Comparison of ENCODE assay signal across 8 cellular contexts in the genomic region with DNA sequence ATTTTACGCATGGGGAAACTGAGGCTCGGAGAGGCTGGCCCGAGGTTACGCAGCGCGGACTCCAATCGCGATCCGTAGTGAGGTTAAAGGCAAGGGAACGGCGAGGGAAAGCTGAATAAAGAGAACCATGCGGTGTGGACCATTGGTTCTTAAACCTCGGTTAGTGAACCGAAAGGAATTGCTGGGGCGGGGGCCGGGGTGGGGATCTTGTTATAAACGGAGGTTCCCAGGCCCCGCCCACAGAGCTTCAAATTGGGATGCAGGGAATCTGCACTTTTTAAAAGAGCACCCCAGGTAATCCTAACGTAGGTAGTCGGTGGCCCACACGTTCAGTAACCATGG. TPM values are rescaled to one million over a fixed set of nuclear protein-coding genes. Genes with fewer than 3 reads are reported as not detected.
A peak's percentile ranks its signal among the peaks of the same experiment; 100 is the strongest.
DNase-seq lines count a peak whose midpoint lies in the region; ATAC-seq and TF ChIP-seq lines count a peak whose summit lies in the region.

No MANE protein-coding gene starts in this region.

- peak overlapping the region; percentile 69 for H3K4me3 ChIP-seq in GM12875 (ENCODE audit: low read depth, low read length)
- peak overlapping the region; percentile 90 for H3K4me3 ChIP-seq in naive thymus-derived CD4-positive, alpha-beta T cell (ENCODE audit: low read length)

- peak overlapping the region; percentile 72 for H3K27ac ChIP-seq in cingulate gyrus (ENCODE audit: low read depth, low read length)
- H3K27ac ChIP-seq in naive thymus-derived CD4-positive, alpha-beta T cell (ENCODE audit: low read depth, low read length): peak overlapping the region; percentile 77

- peaks cover 0 to 20% (median 0%) of the 10 kb centered on the region in 3 experiments for H3K36me3 ChIP-seq in naive thymus-derived CD4-positive, alpha-beta T cell (ENCODE audit: control insufficient read depth in 2 of 3, insufficient read depth in 3 of 3, low read length in 3 of 3)

- no peaks in the 10 kb centered on the region for H3K27me3 Mint-ChIP-seq in naive thymus-derived CD4-positive, alpha-beta T cell

- H3K9me3 ChIP-seq in naive thymus-derived CD4-positive, alpha-beta T cell (ENCODE audit: control insufficient read depth in 2 of 3, low read length in 3 of 3): no peaks in the 10 kb centered on the region

- peaks cover 16 to 59% (median 44%) of the 10 kb centered on the region in 7 donors for H3K4me1 Mint-ChIP-seq in naive thymus-derived CD4-positive, alpha-beta T cell

- H3K9me3 Mint-ChIP-seq in naive thymus-derived CD4-positive, alpha-beta T cell: peaks cover 0 to 2% (median 0%) of the 10 kb centered on the region in 11 donors

- no peaks in the 10 kb centered on the region for H3K27me3 ChIP-seq in naive thymus-derived CD4-positive, alpha-beta T cell (ENCODE audit: control insufficient read depth in 2 of 2, insufficient read depth in 2 of 2, low read length in 2 of 2)

- DNase-seq in NCI-H2171 (lab: John Stamatoyannopoulos, UW) (peak; percentile 34), SW480 (ENCODE audit: low spot score) (no peak), HPDE6-E6E7 (ENCODE audit: extremely low spot score) (no peak)
- no peak for DNase-seq in naive thymus-derived CD4-positive, alpha-beta T cell

- no peak for TF ChIP-seq CTCF in GM12875 (IDR thresholded peaks at IDR 0.05; ENCODE audit: borderline replicate concordance, insufficient read depth, low read depth, low read length)

- no peak for ATAC-seq in naive thymus-derived CD4-positive, alpha-beta T cell
- no peak for ATAC-seq in HG03025 (IDR thresholded peaks at IDR 0.05; ENCODE audit: low FRiP score, unreplicated experiment)
- ATAC-seq in GM18861 (IDR thresholded peaks at IDR 0.05; ENCODE audit: unreplicated experiment): no peak

- intact Hi-C loops in naive thymus-derived CD4-positive, alpha-beta T cell (cut with micrococcal nuclease): loop anchor here (1.0 to 5.0 kb wide), 7 partner anchors 22 to 926 kb away; a partner anchor contains a TSS

- POLR2A ChIA-PET in naive thymus-derived CD4-positive, alpha-beta T cell (lab: Charles Lee): interaction anchor here (0.6 to 2.3 kb wide), 5 partner anchors 17 to 170 kb away, joined by 3 to 8 read pairs (median 3); no protein-coding TSS in a partner anchor

- H3K4me3 Mint-ChIP-seq in naive thymus-derived CD4-positive, alpha-beta T cell: peak overlapping the region; percentile 72 to 97 (median 94)

- peaks cover 0 to 7% of the 10 kb centered on the region in 2 donors for H3K4me1 ChIP-seq in naive thymus-derived CD4-positive, alpha-beta T cell (ENCODE audit: control insufficient read depth in 2 of 2, insufficient read depth in 2 of 2, low read length in 2 of 2)

- H3K36me3 Mint-ChIP-seq in naive thymus-derived CD4-positive, alpha-beta T cell: peaks cover 8 to 19% (median 13%) of the 10 kb centered on the region in 5 donors

- peak overlapping the region in 5 of 9 donors; percentile 26 to 86 (median 74) for H3K27ac Mint-ChIP-seq in naive thymus-derived CD4-positive, alpha-beta T cell

- CTCF ChIA-PET in naive thymus-derived CD4-positive, alpha-beta T cell (lab: Charles Lee): interaction anchor here (1.2 kb wide), 1 partner anchor 163 kb away, joined by 5 read pairs; a partner anchor contains a TSS

RNA-seq across cellular contexts. Expression of a gene that starts 0.5 kb away (rescaled TPM):
- total RNA-seq in naive thymus-derived CD4-positive, alpha-beta T cell: 1 to 10 TPM in 4 of 5 experiments, under 1 TPM in 1; 0.48 to 4.1 (median 2.6) TPM
- 1 to 10 TPM; 3.5 to 5.0 TPM for polyA plus RNA-seq in naive thymus-derived CD4-positive, alpha-beta T cell

RNA-seq across cellular contexts. Expression of a gene that starts 0.6 kb away (rescaled TPM):
- total RNA-seq in naive thymus-derived CD4-positive, alpha-beta T cell: 10 to 100 TPM in 3 of 5 experiments, 1 to 10 TPM in 2; 6.4 to 20.6 (median 18.5) TPM
- 10 to 100 TPM in 1 of 2 donors, 1 to 10 TPM in 1; 9.8 to 13.4 TPM for polyA plus RNA-seq in naive thymus-derived CD4-positive, alpha-beta T cell
